In the genomic region with DNA sequence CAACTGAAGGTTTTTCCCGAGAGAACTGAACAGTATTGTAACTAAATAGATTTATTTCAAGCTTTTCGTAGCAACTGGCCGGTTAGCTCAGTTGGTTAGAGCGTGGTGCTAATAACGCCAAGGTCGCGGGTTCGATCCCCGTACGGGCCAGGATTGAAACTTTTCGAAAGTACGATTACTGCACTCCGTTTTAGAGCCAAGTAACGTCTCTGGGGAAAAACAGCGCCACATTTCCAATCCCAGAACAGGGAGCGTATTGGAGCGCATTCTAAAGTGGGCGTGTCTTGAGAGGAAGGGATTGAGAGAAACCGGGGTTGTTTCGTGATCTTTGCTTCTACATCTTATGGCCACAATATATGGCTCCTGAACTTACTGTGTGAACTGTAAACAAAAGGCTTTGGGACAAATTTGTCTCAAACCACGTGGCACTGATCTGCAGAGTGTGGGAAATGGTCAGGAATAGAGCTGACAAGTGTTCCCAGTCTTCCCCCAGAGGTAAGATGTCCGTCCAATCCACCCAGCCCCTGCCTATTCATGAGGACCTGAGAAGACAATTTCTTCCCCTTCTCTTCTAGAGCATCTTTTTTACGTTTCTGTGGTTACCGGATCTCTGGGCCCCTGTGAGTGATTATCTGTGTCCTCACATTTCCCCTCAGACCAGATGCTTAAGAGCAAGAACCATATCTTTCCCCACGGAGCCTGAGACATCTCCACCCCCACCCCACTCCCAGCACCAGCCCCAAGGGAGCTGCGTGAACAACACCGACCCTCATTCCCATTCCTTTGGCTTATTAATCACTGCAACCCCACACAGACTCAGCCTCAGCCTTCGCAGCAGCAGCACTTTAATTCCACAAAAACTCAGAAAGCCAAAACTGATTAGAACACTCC, we compare ENCODE assay signal across 1 cellular context.
TF ChIP-seq lines count a peak whose summit lies in the region.

No MANE protein-coding gene starts in this region.

TF ChIP-seq in HepG2, 621 proteins besides CTCF, POLR2A, EP300 and RAD21 (continues in another document):
- TF ChIP-seq ATAD3A (CRISPR knock-in tag; IDR thresholded peaks at IDR 0.05) (no peak), ZBTB3 (CRISPR knock-in tag; IDR thresholded peaks at IDR 0.05; ENCODE audit: borderline replicate concordance, low read depth) (no peak), HDAC6 (IDR thresholded peaks at IDR 0.05; ENCODE audit: low read depth, low read length) (no peak), NAIF1 (CRISPR knock-in tag; IDR thresholded peaks at IDR 0.05; ENCODE audit: borderline replicate concordance) (peak; percentile 92), ZNF17 (CRISPR knock-in tag; IDR thresholded peaks at IDR 0.05) (no peak), ZNF256 (CRISPR knock-in tag; conservative IDR thresholded peaks at IDR 0.05) (no peak), DNMT3B (CRISPR knock-in tag; conservative IDR thresholded peaks at IDR 0.05) (no peak), NR2F2 (IDR thresholded peaks at IDR 0.05; ENCODE audit: borderline replicate concordance, low read depth) (no peak), SSRP1 (CRISPR knock-in tag; IDR thresholded peaks at IDR 0.05) (no peak; the same call in 1 of the 2 replicates), ZNF598 (CRISPR knock-in tag; IDR thresholded peaks at IDR 0.05; ENCODE audit: borderline replicate concordance) (no peak), ZFP41 (CRISPR knock-in tag; IDR thresholded peaks at IDR 0.05; ENCODE audit: borderline replicate concordance) (no peak), ZFYVE20 (CRISPR knock-in tag; IDR thresholded peaks at IDR 0.05; ENCODE audit: borderline replicate concordance, low read depth) (no peak), PCBP1 (IDR thresholded peaks at IDR 0.05; ENCODE audit: borderline replicate concordance, low read depth, low read length) (no peak), ZNF672 (CRISPR knock-in tag; IDR thresholded peaks at IDR 0.05) (no peak), ZNF432 (CRISPR knock-in tag; IDR thresholded peaks at IDR 0.05; ENCODE audit: borderline replicate concordance) (no peak), KLF16 (CRISPR knock-in tag; IDR thresholded peaks at IDR 0.05) (peak in 1 of 2 experiments; percentile 67; a peak in 1 of 4 replicates), ZNF569 (CRISPR knock-in tag; IDR thresholded peaks at IDR 0.05; ENCODE audit: borderline replicate concordance) (no peak), SRY (CRISPR knock-in tag; IDR thresholded peaks at IDR 0.05) (no peak; the same call in 1 of the 2 replicates), TAF1 (CRISPR knock-in tag; IDR thresholded peaks at IDR 0.05) (no peak; the same call in 1 of the 2 replicates), NFE2L2 (IDR thresholded peaks at IDR 0.05; ENCODE audit: low read length) (no peak), ZC3H4 (CRISPR knock-in tag; IDR thresholded peaks at IDR 0.05; ENCODE audit: borderline replicate concordance) (no peak), FOXM1 (CRISPR knock-in tag; IDR thresholded peaks at IDR 0.05) (no peak), ZNF121 (CRISPR knock-in tag; IDR thresholded peaks at IDR 0.05) (no peak), NCOR1 (IDR thresholded peaks at IDR 0.05; ENCODE audit: borderline replicate concordance, low read length) (no peak; the same call in 1 of the 2 replicates), HES4 (CRISPR knock-in tag; IDR thresholded peaks at IDR 0.05; ENCODE audit: borderline replicate concordance) (no peak), CEBPB (IDR thresholded peaks at IDR 0.05; ENCODE audit: borderline replicate concordance, low read depth, low read length) (no peak), ZBTB21 (CRISPR knock-in tag; IDR thresholded peaks at IDR 0.05) (no peak), MXD4 (CRISPR knock-in tag; IDR thresholded peaks at IDR 0.05) (no peak; the same call in 1 of the 2 replicates), HCFC1 (IDR thresholded peaks at IDR 0.05; ENCODE audit: low read depth, low read length) (no peak)
- TF ChIP-seq, protein P1, sequence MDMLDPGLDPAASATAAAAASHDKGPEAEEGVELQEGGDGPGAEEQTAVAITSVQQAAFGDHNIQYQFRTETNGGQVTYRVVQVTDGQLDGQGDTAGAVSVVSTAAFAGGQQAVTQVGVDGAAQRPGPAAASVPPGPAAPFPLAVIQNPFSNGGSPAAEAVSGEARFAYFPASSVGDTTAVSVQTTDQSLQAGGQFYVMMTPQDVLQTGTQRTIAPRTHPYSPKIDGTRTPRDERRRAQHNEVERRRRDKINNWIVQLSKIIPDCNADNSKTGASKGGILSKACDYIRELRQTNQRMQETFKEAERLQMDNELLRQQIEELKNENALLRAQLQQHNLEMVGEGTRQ (IDR thresholded peaks at IDR 0.05; ENCODE audit: low read depth, low read length): peak; percentile 52
- TF ChIP-seq, protein P1 (CRISPR knock-in tag; IDR thresholded peaks at IDR 0.05; ENCODE audit: borderline replicate concordance): peak; percentile 54; the same call in 1 of the 2 replicates
- TF ChIP-seq, protein P2, sequence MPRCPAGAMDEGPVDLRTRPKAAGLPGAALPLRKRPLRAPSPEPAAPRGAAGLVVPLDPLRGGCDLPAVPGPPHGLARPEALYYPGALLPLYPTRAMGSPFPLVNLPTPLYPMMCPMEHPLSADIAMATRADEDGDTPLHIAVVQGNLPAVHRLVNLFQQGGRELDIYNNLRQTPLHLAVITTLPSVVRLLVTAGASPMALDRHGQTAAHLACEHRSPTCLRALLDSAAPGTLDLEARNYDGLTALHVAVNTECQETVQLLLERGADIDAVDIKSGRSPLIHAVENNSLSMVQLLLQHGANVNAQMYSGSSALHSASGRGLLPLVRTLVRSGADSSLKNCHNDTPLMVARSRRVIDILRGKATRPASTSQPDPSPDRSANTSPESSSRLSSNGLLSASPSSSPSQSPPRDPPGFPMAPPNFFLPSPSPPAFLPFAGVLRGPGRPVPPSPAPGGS (CRISPR knock-in tag; IDR thresholded peaks at IDR 0.05): no peak
- TF ChIP-seq, protein P3, sequence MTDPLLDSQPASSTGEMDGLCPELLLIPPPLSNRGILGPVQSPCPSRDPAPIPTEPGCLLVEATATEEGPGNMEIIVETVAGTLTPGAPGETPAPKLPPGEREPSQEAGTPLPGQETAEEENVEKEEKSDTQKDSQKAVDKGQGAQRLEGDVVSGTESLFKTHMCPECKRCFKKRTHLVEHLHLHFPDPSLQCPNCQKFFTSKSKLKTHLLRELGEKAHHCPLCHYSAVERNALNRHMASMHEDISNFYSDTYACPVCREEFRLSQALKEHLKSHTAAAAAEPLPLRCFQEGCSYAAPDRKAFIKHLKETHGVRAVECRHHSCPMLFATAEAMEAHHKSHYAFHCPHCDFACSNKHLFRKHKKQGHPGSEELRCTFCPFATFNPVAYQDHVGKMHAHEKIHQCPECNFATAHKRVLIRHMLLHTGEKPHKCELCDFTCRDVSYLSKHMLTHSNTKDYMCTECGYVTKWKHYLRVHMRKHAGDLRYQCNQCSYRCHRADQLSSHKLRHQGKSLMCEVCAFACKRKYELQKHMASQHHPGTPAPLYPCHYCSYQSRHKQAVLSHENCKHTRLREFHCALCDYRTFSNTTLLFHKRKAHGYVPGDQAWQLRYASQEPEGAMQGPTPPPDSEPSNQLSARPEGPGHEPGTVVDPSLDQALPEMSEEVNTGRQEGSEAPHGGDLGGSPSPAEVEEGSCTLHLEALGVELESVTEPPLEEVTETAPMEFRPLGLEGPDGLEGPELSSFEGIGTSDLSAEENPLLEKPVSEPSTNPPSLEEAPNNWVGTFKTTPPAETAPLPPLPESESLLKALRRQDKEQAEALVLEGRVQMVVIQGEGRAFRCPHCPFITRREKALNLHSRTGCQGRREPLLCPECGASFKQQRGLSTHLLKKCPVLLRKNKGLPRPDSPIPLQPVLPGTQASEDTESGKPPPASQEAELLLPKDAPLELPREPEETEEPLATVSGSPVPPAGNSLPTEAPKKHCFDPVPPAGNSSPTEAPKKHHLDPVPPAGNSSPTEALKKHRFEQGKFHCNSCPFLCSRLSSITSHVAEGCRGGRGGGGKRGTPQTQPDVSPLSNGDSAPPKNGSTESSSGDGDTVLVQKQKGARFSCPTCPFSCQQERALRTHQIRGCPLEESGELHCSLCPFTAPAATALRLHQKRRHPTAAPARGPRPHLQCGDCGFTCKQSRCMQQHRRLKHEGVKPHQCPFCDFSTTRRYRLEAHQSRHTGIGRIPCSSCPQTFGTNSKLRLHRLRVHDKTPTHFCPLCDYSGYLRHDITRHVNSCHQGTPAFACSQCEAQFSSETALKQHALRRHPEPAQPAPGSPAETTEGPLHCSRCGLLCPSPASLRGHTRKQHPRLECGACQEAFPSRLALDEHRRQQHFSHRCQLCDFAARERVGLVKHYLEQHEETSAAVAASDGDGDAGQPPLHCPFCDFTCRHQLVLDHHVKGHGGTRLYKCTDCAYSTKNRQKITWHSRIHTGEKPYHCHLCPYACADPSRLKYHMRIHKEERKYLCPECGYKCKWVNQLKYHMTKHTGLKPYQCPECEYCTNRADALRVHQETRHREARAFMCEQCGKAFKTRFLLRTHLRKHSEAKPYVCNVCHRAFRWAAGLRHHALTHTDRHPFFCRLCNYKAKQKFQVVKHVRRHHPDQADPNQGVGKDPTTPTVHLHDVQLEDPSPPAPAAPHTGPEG (CRISPR knock-in tag; IDR thresholded peaks at IDR 0.05): no peak
- TF ChIP-seq, protein P4, sequence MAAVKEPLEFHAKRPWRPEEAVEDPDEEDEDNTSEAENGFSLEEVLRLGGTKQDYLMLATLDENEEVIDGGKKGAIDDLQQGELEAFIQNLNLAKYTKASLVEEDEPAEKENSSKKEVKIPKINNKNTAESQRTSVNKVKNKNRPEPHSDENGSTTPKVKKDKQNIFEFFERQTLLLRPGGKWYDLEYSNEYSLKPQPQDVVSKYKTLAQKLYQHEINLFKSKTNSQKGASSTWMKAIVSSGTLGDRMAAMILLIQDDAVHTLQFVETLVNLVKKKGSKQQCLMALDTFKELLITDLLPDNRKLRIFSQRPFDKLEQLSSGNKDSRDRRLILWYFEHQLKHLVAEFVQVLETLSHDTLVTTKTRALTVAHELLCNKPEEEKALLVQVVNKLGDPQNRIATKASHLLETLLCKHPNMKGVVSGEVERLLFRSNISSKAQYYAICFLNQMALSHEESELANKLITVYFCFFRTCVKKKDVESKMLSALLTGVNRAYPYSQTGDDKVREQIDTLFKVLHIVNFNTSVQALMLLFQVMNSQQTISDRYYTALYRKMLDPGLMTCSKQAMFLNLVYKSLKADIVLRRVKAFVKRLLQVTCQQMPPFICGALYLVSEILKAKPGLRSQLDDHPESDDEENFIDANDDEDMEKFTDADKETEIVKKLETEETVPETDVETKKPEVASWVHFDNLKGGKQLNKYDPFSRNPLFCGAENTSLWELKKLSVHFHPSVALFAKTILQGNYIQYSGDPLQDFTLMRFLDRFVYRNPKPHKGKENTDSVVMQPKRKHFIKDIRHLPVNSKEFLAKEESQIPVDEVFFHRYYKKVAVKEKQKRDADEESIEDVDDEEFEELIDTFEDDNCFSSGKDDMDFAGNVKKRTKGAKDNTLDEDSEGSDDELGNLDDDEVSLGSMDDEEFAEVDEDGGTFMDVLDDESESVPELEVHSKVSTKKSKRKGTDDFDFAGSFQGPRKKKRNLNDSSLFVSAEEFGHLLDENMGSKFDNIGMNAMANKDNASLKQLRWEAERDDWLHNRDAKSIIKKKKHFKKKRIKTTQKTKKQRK (IDR thresholded peaks at IDR 0.05; ENCODE audit: low read length): no peak
- TF ChIP-seq, protein P5, sequence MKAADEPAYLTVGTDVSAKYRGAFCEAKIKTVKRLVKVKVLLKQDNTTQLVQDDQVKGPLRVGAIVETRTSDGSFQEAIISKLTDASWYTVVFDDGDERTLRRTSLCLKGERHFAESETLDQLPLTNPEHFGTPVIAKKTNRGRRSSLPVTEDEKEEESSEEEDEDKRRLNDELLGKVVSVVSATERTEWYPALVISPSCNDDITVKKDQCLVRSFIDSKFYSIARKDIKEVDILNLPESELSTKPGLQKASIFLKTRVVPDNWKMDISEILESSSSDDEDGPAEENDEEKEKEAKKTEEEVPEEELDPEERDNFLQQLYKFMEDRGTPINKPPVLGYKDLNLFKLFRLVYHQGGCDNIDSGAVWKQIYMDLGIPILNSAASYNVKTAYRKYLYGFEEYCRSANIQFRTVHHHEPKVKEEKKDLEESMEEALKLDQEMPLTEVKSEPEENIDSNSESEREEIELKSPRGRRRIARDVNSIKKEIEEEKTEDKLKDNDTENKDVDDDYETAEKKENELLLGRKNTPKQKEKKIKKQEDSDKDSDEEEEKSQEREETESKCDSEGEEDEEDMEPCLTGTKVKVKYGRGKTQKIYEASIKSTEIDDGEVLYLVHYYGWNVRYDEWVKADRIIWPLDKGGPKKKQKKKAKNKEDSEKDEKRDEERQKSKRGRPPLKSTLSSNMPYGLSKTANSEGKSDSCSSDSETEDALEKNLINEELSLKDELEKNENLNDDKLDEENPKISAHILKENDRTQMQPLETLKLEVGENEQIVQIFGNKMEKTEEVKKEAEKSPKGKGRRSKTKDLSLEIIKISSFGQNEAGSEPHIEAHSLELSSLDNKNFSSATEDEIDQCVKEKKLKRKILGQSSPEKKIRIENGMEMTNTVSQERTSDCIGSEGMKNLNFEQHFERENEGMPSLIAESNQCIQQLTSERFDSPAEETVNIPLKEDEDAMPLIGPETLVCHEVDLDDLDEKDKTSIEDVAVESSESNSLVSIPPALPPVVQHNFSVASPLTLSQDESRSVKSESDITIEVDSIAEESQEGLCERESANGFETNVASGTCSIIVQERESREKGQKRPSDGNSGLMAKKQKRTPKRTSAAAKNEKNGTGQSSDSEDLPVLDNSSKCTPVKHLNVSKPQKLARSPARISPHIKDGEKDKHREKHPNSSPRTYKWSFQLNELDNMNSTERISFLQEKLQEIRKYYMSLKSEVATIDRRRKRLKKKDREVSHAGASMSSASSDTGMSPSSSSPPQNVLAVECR (CRISPR knock-in tag; IDR thresholded peaks at IDR 0.05; ENCODE audit: borderline replicate concordance): peak; percentile 58; the same call in 1 of the 2 replicates
- TF ChIP-seq, protein P6, sequence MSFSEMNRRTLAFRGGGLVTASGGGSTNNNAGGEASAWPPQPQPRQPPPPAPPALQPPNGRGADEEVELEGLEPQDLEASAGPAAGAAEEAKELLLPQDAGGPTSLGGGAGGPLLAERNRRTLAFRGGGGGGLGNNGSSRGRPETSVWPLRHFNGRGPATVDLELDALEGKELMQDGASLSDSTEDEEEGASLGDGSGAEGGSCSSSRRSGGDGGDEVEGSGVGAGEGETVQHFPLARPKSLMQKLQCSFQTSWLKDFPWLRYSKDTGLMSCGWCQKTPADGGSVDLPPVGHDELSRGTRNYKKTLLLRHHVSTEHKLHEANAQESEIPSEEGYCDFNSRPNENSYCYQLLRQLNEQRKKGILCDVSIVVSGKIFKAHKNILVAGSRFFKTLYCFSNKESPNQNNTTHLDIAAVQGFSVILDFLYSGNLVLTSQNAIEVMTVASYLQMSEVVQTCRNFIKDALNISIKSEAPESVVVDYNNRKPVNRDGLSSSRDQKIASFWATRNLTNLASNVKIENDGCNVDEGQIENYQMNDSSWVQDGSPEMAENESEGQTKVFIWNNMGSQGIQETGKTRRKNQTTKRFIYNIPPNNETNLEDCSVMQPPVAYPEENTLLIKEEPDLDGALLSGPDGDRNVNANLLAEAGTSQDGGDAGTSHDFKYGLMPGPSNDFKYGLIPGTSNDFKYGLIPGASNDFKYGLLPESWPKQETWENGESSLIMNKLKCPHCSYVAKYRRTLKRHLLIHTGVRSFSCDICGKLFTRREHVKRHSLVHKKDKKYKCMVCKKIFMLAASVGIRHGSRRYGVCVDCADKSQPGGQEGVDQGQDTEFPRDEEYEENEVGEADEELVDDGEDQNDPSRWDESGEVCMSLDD (CRISPR knock-in tag; IDR thresholded peaks at IDR 0.05; ENCODE audit: borderline replicate concordance): no peak
